Comparison of ENCODE assay signal across 1 cellular context in the genomic region with DNA sequence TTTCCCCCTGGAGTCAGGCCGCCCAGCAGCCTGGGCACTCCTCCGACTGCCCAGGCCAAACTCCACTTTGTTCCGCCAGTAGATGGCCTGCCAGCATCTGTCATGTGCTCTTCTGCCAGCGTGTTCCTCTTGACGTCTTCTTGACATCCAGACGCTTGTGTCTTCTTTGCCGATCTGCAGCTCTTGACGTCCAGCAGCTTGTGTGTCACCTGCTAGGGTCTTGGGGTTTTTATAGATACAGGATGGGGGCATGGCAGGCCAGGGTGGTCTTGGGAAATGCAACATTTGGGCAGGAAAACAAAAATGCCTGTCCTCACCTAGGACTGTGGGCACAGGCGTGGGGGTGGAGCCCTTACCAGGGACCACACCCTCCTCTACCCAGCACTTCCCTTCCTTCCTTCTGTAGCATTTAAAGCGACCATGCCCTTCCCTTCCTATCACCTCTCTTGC.
TF ChIP-seq lines count a peak whose summit lies in the region.

No MANE protein-coding gene starts in this region.

TF ChIP-seq in HepG2, 621 proteins besides CTCF, POLR2A, EP300 and RAD21 (continued from another document and continues in another):
- TF ChIP-seq, protein P1, sequence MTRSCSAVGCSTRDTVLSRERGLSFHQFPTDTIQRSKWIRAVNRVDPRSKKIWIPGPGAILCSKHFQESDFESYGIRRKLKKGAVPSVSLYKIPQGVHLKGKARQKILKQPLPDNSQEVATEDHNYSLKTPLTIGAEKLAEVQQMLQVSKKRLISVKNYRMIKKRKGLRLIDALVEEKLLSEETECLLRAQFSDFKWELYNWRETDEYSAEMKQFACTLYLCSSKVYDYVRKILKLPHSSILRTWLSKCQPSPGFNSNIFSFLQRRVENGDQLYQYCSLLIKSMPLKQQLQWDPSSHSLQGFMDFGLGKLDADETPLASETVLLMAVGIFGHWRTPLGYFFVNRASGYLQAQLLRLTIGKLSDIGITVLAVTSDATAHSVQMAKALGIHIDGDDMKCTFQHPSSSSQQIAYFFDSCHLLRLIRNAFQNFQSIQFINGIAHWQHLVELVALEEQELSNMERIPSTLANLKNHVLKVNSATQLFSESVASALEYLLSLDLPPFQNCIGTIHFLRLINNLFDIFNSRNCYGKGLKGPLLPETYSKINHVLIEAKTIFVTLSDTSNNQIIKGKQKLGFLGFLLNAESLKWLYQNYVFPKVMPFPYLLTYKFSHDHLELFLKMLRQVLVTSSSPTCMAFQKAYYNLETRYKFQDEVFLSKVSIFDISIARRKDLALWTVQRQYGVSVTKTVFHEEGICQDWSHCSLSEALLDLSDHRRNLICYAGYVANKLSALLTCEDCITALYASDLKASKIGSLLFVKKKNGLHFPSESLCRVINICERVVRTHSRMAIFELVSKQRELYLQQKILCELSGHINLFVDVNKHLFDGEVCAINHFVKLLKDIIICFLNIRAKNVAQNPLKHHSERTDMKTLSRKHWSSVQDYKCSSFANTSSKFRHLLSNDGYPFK (CRISPR knock-in tag; IDR thresholded peaks at IDR 0.05; ENCODE audit: borderline replicate concordance), result peak; percentile 54; the same call in 1 of the 2 replicates
- TF ChIP-seq ZNF629 (CRISPR knock-in tag; conservative IDR thresholded peaks at IDR 0.05) (no peak), HIVEP1 (CRISPR knock-in tag; IDR thresholded peaks at IDR 0.05) (no peak), ATAD3A (CRISPR knock-in tag; IDR thresholded peaks at IDR 0.05) (no peak), ZNF460 (CRISPR knock-in tag; IDR thresholded peaks at IDR 0.05; ENCODE audit: borderline replicate concordance) (no peak), NFRKB (IDR thresholded peaks at IDR 0.05) (no peak), ZMYM2 (CRISPR knock-in tag; IDR thresholded peaks at IDR 0.05) (no peak), IKZF1 (IDR thresholded peaks at IDR 0.05) (no peak), ZFP1 (CRISPR knock-in tag; IDR thresholded peaks at IDR 0.05) (no peak), IKZF5 (CRISPR knock-in tag; IDR thresholded peaks at IDR 0.05) (peak; percentile 70; the same call in 1 of the 2 replicates), THAP7 (CRISPR knock-in tag; IDR thresholded peaks at IDR 0.05) (no peak), SALL1 (CRISPR knock-in tag; IDR thresholded peaks at IDR 0.05) (peak; percentile 50), ZNF34 (CRISPR knock-in tag; IDR thresholded peaks at IDR 0.05; ENCODE audit: borderline replicate concordance) (no peak), THYN1 (CRISPR knock-in tag; IDR thresholded peaks at IDR 0.05; ENCODE audit: borderline replicate concordance, low read depth) (no peak), TOPORS (CRISPR knock-in tag; IDR thresholded peaks at IDR 0.05) (no peak), RBM39 (IDR thresholded peaks at IDR 0.05; ENCODE audit: low read depth, low read length, poor library complexity, severe bottlenecking) (no peak), NPAS2 (CRISPR knock-in tag; IDR thresholded peaks at IDR 0.05; ENCODE audit: borderline replicate concordance) (no peak), ZNF891 (CRISPR knock-in tag; IDR thresholded peaks at IDR 0.05) (no peak), ZNF501 (CRISPR knock-in tag; IDR thresholded peaks at IDR 0.05) (0 out of 2 replicates have a peak, but pooled peaks have one; percentile 43), NR2F1 (CRISPR knock-in tag; IDR thresholded peaks at IDR 0.05) (no peak), ZNF639 (CRISPR knock-in tag; conservative IDR thresholded peaks at IDR 0.05) (no peak), ZNF136 (CRISPR knock-in tag; IDR thresholded peaks at IDR 0.05; ENCODE audit: low read depth) (no peak), ZNF441 (CRISPR knock-in tag; IDR thresholded peaks at IDR 0.05; ENCODE audit: borderline replicate concordance) (no peak), ZNF546 (CRISPR knock-in tag; conservative IDR thresholded peaks at IDR 0.05) (no peak), BORCS8-MEF2B (CRISPR knock-in tag; IDR thresholded peaks at IDR 0.05) (no peak), ZSCAN9 (CRISPR knock-in tag; IDR thresholded peaks at IDR 0.05; ENCODE audit: borderline replicate concordance) (no peak), REPIN1 (CRISPR knock-in tag; IDR thresholded peaks at IDR 0.05; ENCODE audit: borderline replicate concordance, low read depth) (no peak), MAFF (IDR thresholded peaks at IDR 0.05; ENCODE audit: low read depth, low read length) (no peak), NR3C1 (CRISPR knock-in tag; IDR thresholded peaks at IDR 0.05) (no peak), ZKSCAN8 (CRISPR knock-in tag; IDR thresholded peaks at IDR 0.05; ENCODE audit: borderline replicate concordance) (0 out of 2 replicates have a peak, but pooled peaks have one; percentile 45), TGIF2 (CRISPR knock-in tag; IDR thresholded peaks at IDR 0.05) (no peak), SRSF1 (optimal IDR thresholded peaks at IDR 0.05; ENCODE audit: low read depth, low read length) (no peak), KAT7 (CRISPR knock-in tag; IDR thresholded peaks at IDR 0.05; ENCODE audit: borderline replicate concordance) (no peak), ZNF772 (CRISPR knock-in tag; IDR thresholded peaks at IDR 0.05) (0 out of 2 replicates have a peak, but pooled peaks have one; percentile 20), ZNF766 (CRISPR knock-in tag; IDR thresholded peaks at IDR 0.05; ENCODE audit: borderline replicate concordance) (no peak), ZEB1 (IDR thresholded peaks at IDR 0.05; ENCODE audit: insufficient replicate concordance, low read depth) (no peak), ARID3A (IDR thresholded peaks at IDR 0.05; ENCODE audit: low read depth, low read length) (no peak), HMGA1 (CRISPR knock-in tag; conservative IDR thresholded peaks at IDR 0.05) (no peak), MIXL1 (CRISPR knock-in tag; IDR thresholded peaks at IDR 0.05) (0 out of 2 replicates have a peak, but pooled peaks have one; percentile 61), ATF1 (CRISPR knock-in tag; IDR thresholded peaks at IDR 0.05) (no peak), ZNF556 (CRISPR knock-in tag; IDR thresholded peaks at IDR 0.05; ENCODE audit: borderline replicate concordance) (peak; percentile 53; the same call in 1 of the 2 replicates)
- TF ChIP-seq, protein P2, sequence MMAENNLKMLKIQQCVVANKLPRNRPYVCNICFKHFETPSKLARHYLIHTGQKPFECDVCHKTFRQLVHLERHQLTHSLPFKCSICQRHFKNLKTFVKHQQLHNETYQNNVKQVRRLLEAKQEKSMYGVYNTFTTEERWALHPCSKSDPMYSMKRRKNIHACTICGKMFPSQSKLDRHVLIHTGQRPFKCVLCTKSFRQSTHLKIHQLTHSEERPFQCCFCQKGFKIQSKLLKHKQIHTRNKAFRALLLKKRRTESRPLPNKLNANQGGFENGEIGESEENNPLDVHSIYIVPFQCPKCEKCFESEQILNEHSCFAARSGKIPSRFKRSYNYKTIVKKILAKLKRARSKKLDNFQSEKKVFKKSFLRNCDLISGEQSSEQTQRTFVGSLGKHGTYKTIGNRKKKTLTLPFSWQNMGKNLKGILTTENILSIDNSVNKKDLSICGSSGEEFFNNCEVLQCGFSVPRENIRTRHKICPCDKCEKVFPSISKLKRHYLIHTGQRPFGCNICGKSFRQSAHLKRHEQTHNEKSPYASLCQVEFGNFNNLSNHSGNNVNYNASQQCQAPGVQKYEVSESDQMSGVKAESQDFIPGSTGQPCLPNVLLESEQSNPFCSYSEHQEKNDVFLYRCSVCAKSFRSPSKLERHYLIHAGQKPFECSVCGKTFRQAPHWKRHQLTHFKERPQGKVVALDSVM (CRISPR knock-in tag; IDR thresholded peaks at IDR 0.05), result no peak
- TF ChIP-seq, protein P3, sequence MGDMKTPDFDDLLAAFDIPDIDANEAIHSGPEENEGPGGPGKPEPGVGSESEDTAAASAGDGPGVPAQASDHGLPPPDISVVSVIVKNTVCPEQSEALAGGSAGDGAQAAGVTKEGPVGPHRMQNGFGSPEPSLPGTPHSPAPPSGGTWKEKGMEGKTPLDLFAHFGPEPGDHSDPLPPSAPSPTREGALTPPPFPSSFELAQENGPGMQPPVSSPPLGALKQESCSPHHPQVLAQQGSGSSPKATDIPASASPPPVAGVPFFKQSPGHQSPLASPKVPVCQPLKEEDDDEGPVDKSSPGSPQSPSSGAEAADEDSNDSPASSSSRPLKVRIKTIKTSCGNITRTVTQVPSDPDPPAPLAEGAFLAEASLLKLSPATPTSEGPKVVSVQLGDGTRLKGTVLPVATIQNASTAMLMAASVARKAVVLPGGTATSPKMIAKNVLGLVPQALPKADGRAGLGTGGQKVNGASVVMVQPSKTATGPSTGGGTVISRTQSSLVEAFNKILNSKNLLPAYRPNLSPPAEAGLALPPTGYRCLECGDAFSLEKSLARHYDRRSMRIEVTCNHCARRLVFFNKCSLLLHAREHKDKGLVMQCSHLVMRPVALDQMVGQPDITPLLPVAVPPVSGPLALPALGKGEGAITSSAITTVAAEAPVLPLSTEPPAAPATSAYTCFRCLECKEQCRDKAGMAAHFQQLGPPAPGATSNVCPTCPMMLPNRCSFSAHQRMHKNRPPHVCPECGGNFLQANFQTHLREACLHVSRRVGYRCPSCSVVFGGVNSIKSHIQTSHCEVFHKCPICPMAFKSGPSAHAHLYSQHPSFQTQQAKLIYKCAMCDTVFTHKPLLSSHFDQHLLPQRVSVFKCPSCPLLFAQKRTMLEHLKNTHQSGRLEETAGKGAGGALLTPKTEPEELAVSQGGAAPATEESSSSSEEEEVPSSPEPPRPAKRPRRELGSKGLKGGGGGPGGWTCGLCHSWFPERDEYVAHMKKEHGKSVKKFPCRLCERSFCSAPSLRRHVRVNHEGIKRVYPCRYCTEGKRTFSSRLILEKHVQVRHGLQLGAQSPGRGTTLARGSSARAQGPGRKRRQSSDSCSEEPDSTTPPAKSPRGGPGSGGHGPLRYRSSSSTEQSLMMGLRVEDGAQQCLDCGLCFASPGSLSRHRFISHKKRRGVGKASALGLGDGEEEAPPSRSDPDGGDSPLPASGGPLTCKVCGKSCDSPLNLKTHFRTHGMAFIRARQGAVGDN (CRISPR knock-in tag; IDR thresholded peaks at IDR 0.05), result peak; percentile 73
- TF ChIP-seq, protein P4, sequence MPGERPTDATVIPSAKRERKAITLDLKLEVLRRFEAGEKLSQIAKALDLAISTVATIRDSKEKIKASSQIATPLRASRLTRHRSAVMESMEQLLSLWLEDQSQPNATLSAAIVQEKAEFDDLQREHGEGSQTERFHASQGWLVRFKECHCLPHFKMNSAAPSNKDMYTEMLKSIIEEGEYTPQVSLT (CRISPR knock-in tag; IDR thresholded peaks at IDR 0.05; ENCODE audit: borderline replicate concordance, low read depth), result no peak
- TF ChIP-seq, protein P5, sequence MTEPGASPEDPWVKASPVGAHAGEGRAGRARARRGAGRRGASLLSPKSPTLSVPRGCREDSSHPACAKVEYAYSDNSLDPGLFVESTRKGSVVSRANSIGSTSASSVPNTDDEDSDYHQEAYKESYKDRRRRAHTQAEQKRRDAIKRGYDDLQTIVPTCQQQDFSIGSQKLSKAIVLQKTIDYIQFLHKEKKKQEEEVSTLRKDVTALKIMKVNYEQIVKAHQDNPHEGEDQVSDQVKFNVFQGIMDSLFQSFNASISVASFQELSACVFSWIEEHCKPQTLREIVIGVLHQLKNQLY (CRISPR knock-in tag; IDR thresholded peaks at IDR 0.05), result no peak
- TF ChIP-seq, protein P6, sequence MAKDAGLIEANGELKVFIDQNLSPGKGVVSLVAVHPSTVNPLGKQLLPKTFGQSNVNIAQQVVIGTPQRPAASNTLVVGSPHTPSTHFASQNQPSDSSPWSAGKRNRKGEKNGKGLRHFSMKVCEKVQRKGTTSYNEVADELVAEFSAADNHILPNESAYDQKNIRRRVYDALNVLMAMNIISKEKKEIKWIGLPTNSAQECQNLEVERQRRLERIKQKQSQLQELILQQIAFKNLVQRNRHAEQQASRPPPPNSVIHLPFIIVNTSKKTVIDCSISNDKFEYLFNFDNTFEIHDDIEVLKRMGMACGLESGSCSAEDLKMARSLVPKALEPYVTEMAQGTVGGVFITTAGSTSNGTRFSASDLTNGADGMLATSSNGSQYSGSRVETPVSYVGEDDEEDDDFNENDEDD (CRISPR knock-in tag; IDR thresholded peaks at IDR 0.05; ENCODE audit: borderline replicate concordance), result peak; percentile 25; the same call in 1 of the 2 replicates
- TF ChIP-seq, protein P7, sequence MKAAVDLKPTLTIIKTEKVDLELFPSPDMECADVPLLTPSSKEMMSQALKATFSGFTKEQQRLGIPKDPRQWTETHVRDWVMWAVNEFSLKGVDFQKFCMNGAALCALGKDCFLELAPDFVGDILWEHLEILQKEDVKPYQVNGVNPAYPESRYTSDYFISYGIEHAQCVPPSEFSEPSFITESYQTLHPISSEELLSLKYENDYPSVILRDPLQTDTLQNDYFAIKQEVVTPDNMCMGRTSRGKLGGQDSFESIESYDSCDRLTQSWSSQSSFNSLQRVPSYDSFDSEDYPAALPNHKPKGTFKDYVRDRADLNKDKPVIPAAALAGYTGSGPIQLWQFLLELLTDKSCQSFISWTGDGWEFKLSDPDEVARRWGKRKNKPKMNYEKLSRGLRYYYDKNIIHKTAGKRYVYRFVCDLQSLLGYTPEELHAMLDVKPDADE (CRISPR knock-in tag; IDR thresholded peaks at IDR 0.05), result no peak
